1 cellular context compared by ENCODE assay signal in genomic region chr17:58318065-58318481, GRCh38.
TF ChIP-seq lines count a peak whose summit lies in the region.

No MANE protein-coding gene starts in this region.

TF ChIP-seq in GM12878, 131 proteins besides CTCF, POLR2A, EP300 and RAD21:
- TF ChIP-seq FOXK2 (IDR thresholded peaks at IDR 0.05) (no peak), KAT2A (conservative IDR thresholded peaks at IDR 0.05; ENCODE audit: control insufficient read depth, low read depth, low read length) (no peak), CHD2 (IDR thresholded peaks at IDR 0.05; ENCODE audit: borderline replicate concordance, low read depth, low read length) (no peak), CREM (IDR thresholded peaks at IDR 0.05; ENCODE audit: low read depth) (no peak), NR2F1 (conservative IDR thresholded peaks at IDR 0.05) (no peak), RELA (IDR thresholded peaks at IDR 0.05; ENCODE audit: borderline replicate concordance, partially characterized antibody) (no peak), NR2C2 (IDR thresholded peaks at IDR 0.05; ENCODE audit: borderline replicate concordance, control insufficient read depth, insufficient read length, low read depth) (no peak), RFX5 (IDR thresholded peaks at IDR 0.05; ENCODE audit: low read depth, low read length) (no peak), MTA2 (IDR thresholded peaks at IDR 0.05; ENCODE audit: low read depth) (no peak), FOXM1 (IDR thresholded peaks at IDR 0.05; ENCODE audit: low read depth, low read length) (no peak)
